In the genomic region with DNA sequence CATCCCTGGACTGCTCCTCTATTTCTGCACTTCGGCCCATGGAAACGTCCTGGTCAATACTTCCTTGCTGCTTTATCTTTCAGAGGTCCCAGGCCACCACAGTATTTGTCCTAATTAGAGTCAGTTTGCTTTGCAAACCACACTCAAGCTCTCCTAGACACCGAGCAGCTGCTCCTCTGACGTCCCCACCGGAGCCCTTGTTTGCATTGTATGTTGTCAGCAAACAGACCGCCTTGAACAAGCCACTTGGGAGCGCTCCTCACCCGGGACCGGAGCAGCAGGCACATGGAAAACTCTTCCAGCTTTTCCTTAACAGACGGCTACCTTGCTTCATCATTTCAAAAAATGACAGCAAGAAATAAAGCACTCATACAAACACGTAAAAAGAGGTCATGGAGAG, we compare ENCODE assay signal across 13 cellular contexts. TPM values are rescaled to one million over a fixed set of nuclear protein-coding genes. Genes with fewer than 3 reads are reported as not detected.
DNase-seq lines count a peak whose midpoint lies in the region; ATAC-seq and TF ChIP-seq lines count a peak whose summit lies in the region.
"Had no signal": no experiment of that assay in that cellular context is flagged by ENCODE, and none has a peak within 500 bp of the region (broad histone marks: within the 10 kb centered on the region; RNA-seq: fewer than 3 reads in every experiment).

No MANE protein-coding gene starts in this region.

- CTCF ChIA-PET in activated CD4-positive, alpha-beta T cell treated with anti-CD3 and anti-CD28 coated beads, Interleukin-2, amount 10 ng/mL, durations not matched to agents 7 days and 5 days (lab: Charles Lee) = interaction anchor here (1.3 to 4.0 kb wide), 4 partner anchors 11 to 454 kb away, joined by 4 to 14 read pairs (median 8); no protein-coding TSS in a partner anchor

- H3K9ac ChIP-seq in MM.1S (ENCODE audit: low read length) = no peak overlapping the region

- no peak overlapping the region for H3K4me2 ChIP-seq in MM.1S (ENCODE audit: low read depth, low read length)

- H3K4me3 Mint-ChIP-seq in glutamatergic neuron (ENCODE audit: unreplicated experiment) = peak overlapping the region; percentile 55
- no peak overlapping the region for H3K4me3 Mint-ChIP-seq in activated CD4-positive, alpha-beta T cell treated with anti-CD3 and anti-CD28 coated beads, Interleukin-2, amount 10 ng/mL, durations not matched to agents 7 days and 5 days

- H3F3A ChIP-seq in MM.1S (ENCODE audit: insufficient read depth, low read length) = no peaks in the 10 kb centered on the region

- no peak overlapping the region for H3K27ac ChIP-seq in MM.1S (ENCODE audit: low read length)
- H3K27ac ChIP-seq: neutrophil, vagina had no signal

- no peaks in the 10 kb centered on the region for H3K9me2 ChIP-seq in MM.1S (replicated peaks; ENCODE audit: insufficient read depth, low read length)

- no peaks in the 10 kb centered on the region for H3K9me3 ChIP-seq in MM.1S (replicated peaks; ENCODE audit: insufficient read depth, low read length)
- H3K9me3 ChIP-seq: neutrophil, vagina had no signal

- H3K79me2 ChIP-seq in MM.1S (ENCODE audit: low read length) = no peaks in the 10 kb centered on the region

- DNase-seq in COR-L47 (lab: John Stamatoyannopoulos, UW) (peak; percentile 87), NCI-H1092 treated with DMSO at 0.1 percent for 48 hours (lab: John Stamatoyannopoulos, UW) (peak; percentile 96), NCI-H510A treated with DMSO at 0.1 percent for 48 hours (lab: John Stamatoyannopoulos, UW) (peak; percentile 89), glutamatergic neuron (peak; percentile 72), islet precursor cell (no peak), MM.1S (no peak)
- DNase-seq in activated CD4-positive, alpha-beta T cell treated with anti-CD3 and anti-CD28 coated beads, Interleukin-2, amount 10 ng/mL, durations not matched to agents 7 days and 5 days = no peak
- DNase-seq: activated CD8-positive, alpha-beta memory T cell treated with anti-CD3 and anti-CD28 coated beads for 24 hours; GDM1 had no signal

- H3K27ac Mint-ChIP-seq in glutamatergic neuron (ENCODE audit: unreplicated experiment) = no peak overlapping the region
- H3K27ac Mint-ChIP-seq in activated CD4-positive, alpha-beta T cell treated with anti-CD3 and anti-CD28 coated beads, Interleukin-2, amount 10 ng/mL, durations not matched to agents 7 days and 5 days = no peak overlapping the region
- H3K27ac Mint-ChIP-seq: activated naive CD4-positive, alpha-beta T cell treated with anti-CD3 and anti-CD28 coated beads, Interleukin-2, amount 50 U/mL, for 72 hours had no signal

- H3K36me3 Mint-ChIP-seq in glutamatergic neuron (ENCODE audit: unreplicated experiment) = peaks cover 8% of the 10 kb centered on the region
- no peaks in the 10 kb centered on the region for H3K36me3 Mint-ChIP-seq in activated CD4-positive, alpha-beta T cell treated with anti-CD3 and anti-CD28 coated beads, Interleukin-2, amount 10 ng/mL, durations not matched to agents 7 days and 5 days (ENCODE audit: low read depth)
- H3K36me3 Mint-ChIP-seq: activated naive CD4-positive, alpha-beta T cell treated with anti-CD3 and anti-CD28 coated beads, Interleukin-2, amount 50 U/mL, for 72 hours had no signal

- POLR2A ChIA-PET in activated CD4-positive, alpha-beta T cell treated with anti-CD3 and anti-CD28 coated beads, Interleukin-2, amount 10 ng/mL, durations not matched to agents 7 days and 5 days (lab: Charles Lee) = no interaction called here

- H3K9me3 Mint-ChIP-seq in glutamatergic neuron (ENCODE audit: unreplicated experiment) = peaks cover 9% of the 10 kb centered on the region
- no peaks in the 10 kb centered on the region for H3K9me3 Mint-ChIP-seq in activated CD4-positive, alpha-beta T cell treated with anti-CD3 and anti-CD28 coated beads, Interleukin-2, amount 10 ng/mL, durations not matched to agents 7 days and 5 days
- H3K9me3 Mint-ChIP-seq: activated naive CD4-positive, alpha-beta T cell treated with anti-CD3 and anti-CD28 coated beads, Interleukin-2, amount 50 U/mL, for 72 hours had no signal

- no peak overlapping the region for H3K4me3 ChIP-seq in MM.1S (ENCODE audit: low read length)
- H3K4me3 ChIP-seq: vagina had no signal

- peaks cover 10% of the 10 kb centered on the region for H3K4me1 Mint-ChIP-seq in glutamatergic neuron (ENCODE audit: low read depth, unreplicated experiment)
- H3K4me1 Mint-ChIP-seq in activated CD4-positive, alpha-beta T cell treated with anti-CD3 and anti-CD28 coated beads, Interleukin-2, amount 10 ng/mL, durations not matched to agents 7 days and 5 days = peaks cover 12% of the 10 kb centered on the region

- no peak for ATAC-seq in GM18858 (IDR thresholded peaks at IDR 0.05; ENCODE audit: unreplicated experiment)
- ATAC-seq: activated naive CD4-positive, alpha-beta T cell treated with anti-CD3 and anti-CD28 coated beads, Interleukin-2, amount 50 U/mL, for 72 hours had no signal

- no peaks in the 10 kb centered on the region for H3K36me3 ChIP-seq in MM.1S (replicated peaks; ENCODE audit: insufficient read depth, low read length)
- H3K36me3 ChIP-seq: neutrophil, vagina had no signal

- H3K27me3 ChIP-seq in MM.1S (replicated peaks; ENCODE audit: insufficient read depth, low read length) = no peaks in the 10 kb centered on the region
- H3K27me3 ChIP-seq: vagina had no signal

- H4K20me1 ChIP-seq in MM.1S (ENCODE audit: insufficient read depth, low read length) = no peaks in the 10 kb centered on the region

- no peak for TF ChIP-seq CTCF in glutamatergic neuron (IDR thresholded peaks at IDR 0.05; ENCODE audit: partially characterized antibody, unreplicated experiment)
- no peak for TF ChIP-seq CTCF in MM.1S (IDR thresholded peaks at IDR 0.05; ENCODE audit: low read length)

- no peak overlapping the region for H2AFZ ChIP-seq in MM.1S (ENCODE audit: low read length)

- no peaks in the 10 kb centered on the region for H3K4me1 ChIP-seq in MM.1S (ENCODE audit: low read length)
- H3K4me1 ChIP-seq: vagina had no signal

- no peaks in the 10 kb centered on the region for H3K27me3 Mint-ChIP-seq in glutamatergic neuron (ENCODE audit: unreplicated experiment)
- peaks cover 11% of the 10 kb centered on the region for H3K27me3 Mint-ChIP-seq in activated CD4-positive, alpha-beta T cell treated with anti-CD3 and anti-CD28 coated beads, Interleukin-2, amount 10 ng/mL, durations not matched to agents 7 days and 5 days

RNA-seq across cellular contexts. Expression of a gene that starts 51.5 kb away (rescaled TPM):
- 70.2 TPM for total RNA-seq in glutamatergic neuron (ENCODE audit: unreplicated experiment)
- 100 to 1,000 TPM; 173 to 189 TPM for total RNA-seq in activated CD4-positive, alpha-beta T cell treated with anti-CD3 and anti-CD28 coated beads, Interleukin-2, amount 10 ng/mL, durations not matched to agents 7 days and 5 days

Comparison
In these comparisons a context has a peak if more than half of its experiments do, and no peak if none do; other contexts are left out.
1. DNase-seq: peak in COR-L47 (single experiment), NCI-H1092 treated with DMSO at 0.1 percent for 48 hours (single experiment), NCI-H510A treated with DMSO at 0.1 percent for 48 hours (single experiment) and glutamatergic neuron (single experiment); none in islet precursor cell (single experiment), activated CD4-positive, alpha-beta T cell treated with anti-CD3 and anti-CD28 coated beads, Interleukin-2, amount 10 ng/mL, durations not matched to agents 7 days and 5 days (single experiment) and MM.1S (single experiment).